13 cellular contexts compared by ENCODE assay signal in the genomic region with DNA sequence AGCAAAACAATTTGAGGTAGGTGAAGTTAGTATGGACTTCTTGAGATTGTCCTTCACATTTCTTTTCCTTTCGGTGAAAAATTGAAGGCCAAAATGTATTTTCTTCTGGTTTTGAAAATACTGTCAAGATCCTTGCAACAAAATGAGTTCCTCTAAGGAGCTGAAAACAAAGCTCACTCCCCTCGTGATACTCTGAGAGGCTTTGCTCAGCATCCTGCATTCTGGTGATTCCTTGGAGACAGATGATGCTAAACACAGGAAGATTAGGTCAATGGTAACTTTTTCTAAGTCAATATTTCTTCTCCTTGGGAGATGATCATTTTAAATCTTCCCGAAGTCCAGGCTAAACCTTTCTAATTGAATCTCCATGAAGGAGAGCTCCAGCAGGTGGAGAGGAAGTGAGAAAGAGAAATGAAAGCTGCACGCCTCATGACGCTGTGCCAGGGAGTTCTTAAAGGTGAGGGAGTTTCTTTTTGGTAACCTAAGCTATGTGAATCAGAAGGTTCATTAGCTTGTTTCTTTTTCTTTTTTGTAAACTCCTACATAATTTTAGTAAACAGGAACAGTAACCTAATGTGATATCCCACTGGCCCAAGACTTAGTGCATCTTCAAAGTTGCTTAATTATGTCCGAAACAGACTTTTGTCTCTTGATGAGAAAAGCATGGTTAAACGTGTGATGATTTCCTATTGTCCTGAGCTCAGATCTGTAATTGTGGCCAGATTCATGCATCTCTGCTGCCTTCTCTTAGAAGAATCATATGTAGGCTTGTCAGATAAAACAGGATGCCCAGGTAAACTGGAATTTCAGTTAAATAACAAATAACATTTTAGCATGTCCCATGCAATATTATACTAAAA. TPM values are rescaled to one million over a fixed set of nuclear protein-coding genes. Genes with fewer than 3 reads are reported as not detected.
A peak's percentile ranks its signal among the peaks of the same experiment; 100 is the strongest.
DNase-seq lines count a peak whose midpoint lies in the region; ATAC-seq and TF ChIP-seq lines count a peak whose summit lies in the region.
"Had no signal": no experiment of that assay in that cellular context is flagged by ENCODE, and none has a peak within 500 bp of the region (broad histone marks: within the 10 kb centered on the region; RNA-seq: fewer than 3 reads in every experiment).

No MANE protein-coding gene starts in this region.

- CTCF ChIA-PET in OCI-LY7 (lab: Charles Lee; ENCODE audit: unreplicated experiment) = no interaction called here

- peaks cover 9% of the 10 kb centered on the region for H3K4me1 ChIP-seq in OCI-LY7 (ENCODE audit: insufficient read depth, low read length, poor library complexity, severe bottlenecking)
- H3K4me1 ChIP-seq: BLaER1 treated with 17β-estradiol and CSF1 and Interleukin-3, amounts not matched to agents 10 nM and 100 nM had no signal

- DNase-seq in OCI-LY7 (ENCODE audit: low spot score) = peak; percentile 19
- DNase-seq in NCI-H524 treated with DMSO at 0.1 percent for 48 hours (lab: John Stamatoyannopoulos, UW) = no peak
- no peak for DNase-seq in stimulated activated CD4-positive, alpha-beta T cell treated with anti-CD3 and anti-CD28 coated beads, Interleukin-4, amount 100 ng/mL, for 24 hours
- no peak for DNase-seq in T-helper 2 cell
- DNase-seq: NCI-H1694 treated with DMSO at 0.1 percent for 48 hours, right cardiac atrium had no signal

- H3K36me3 ChIP-seq in OCI-LY7 (ENCODE audit: insufficient read depth, low read length) = no peaks in the 10 kb centered on the region
- H3K36me3 ChIP-seq: BLaER1 treated with 17β-estradiol and CSF1 and Interleukin-3, amounts not matched to agents 10 nM and 100 nM had no signal

- H3K4me3 ChIP-seq in OCI-LY7 (ENCODE audit: low read depth, low read length, poor library complexity, severe bottlenecking) = no peak overlapping the region
- H3K4me3 ChIP-seq: BLaER1 treated with 17β-estradiol and CSF1 and Interleukin-3, amounts not matched to agents 10 nM and 100 nM had no signal

- ATAC-seq in GM18508 (IDR thresholded peaks at IDR 0.05; ENCODE audit: insufficient read depth, unreplicated experiment) = peak; percentile 93
- ATAC-seq in GM21390 (IDR thresholded peaks at IDR 0.05; ENCODE audit: unreplicated experiment) = peak; percentile 94
- ATAC-seq in HG03045 (IDR thresholded peaks at IDR 0.05; ENCODE audit: unreplicated experiment) = peak; percentile 96
- no peak for ATAC-seq in HG03280 (IDR thresholded peaks at IDR 0.05; ENCODE audit: unreplicated experiment)
- ATAC-seq: activated naive CD4-positive, alpha-beta T cell treated with anti-CD3 and anti-CD28 coated beads, Interleukin-2, amount 50 U/mL, for 72 hours; right cardiac atrium had no signal

- POLR2A ChIA-PET in OCI-LY7 (lab: Charles Lee) = interaction anchor here (0.5 to 1.0 kb wide), 3 partner anchors 18 to 215 kb away, joined by 3 to 4 read pairs (median 3); no protein-coding TSS in a partner anchor

- H3K79me2 ChIP-seq in OCI-LY7 (ENCODE audit: insufficient read depth, low read depth, low read length) = no peaks in the 10 kb centered on the region

- H4K20me1 ChIP-seq in OCI-LY7 (ENCODE audit: insufficient read depth, low read length) = no peaks in the 10 kb centered on the region
- H4K20me1 ChIP-seq: BLaER1 treated with 17β-estradiol and CSF1 and Interleukin-3, amounts not matched to agents 10 nM and 100 nM had no signal

- no TSS peak for BruUV-seq in OCI-LY7 (replicated peaks; lab: Mats Ljungman, UMichigan)

- H3K9me2 ChIP-seq in OCI-LY7 (ENCODE audit: insufficient read depth, low read length) = no peaks in the 10 kb centered on the region

- intact Hi-C loops in OCI-LY7 (cut with micrococcal nuclease; ENCODE audit: unreplicated experiment) = no loop called here

- H3K9me3 ChIP-seq in OCI-LY7 (ENCODE audit: low read length) = no peaks in the 10 kb centered on the region

- H3K27ac ChIP-seq in OCI-LY7 (ENCODE audit: low read depth, low read length, poor library complexity, severe bottlenecking) = no peak overlapping the region
- H3K27ac ChIP-seq: BLaER1 treated with 17β-estradiol and CSF1 and Interleukin-3, amounts not matched to agents 10 nM and 100 nM had no signal

- TF ChIP-seq CTCF in OCI-LY7 (conservative IDR thresholded peaks at IDR 0.05; ENCODE audit: low read length) = no peak

- H3K4me2 ChIP-seq in OCI-LY7 (ENCODE audit: low read length) = peak overlapping the region; percentile 30
- H3K4me2 ChIP-seq: BLaER1 treated with 17β-estradiol and CSF1 and Interleukin-3, amounts not matched to agents 10 nM and 100 nM had no signal

- no peak overlapping the region for H2AFZ ChIP-seq in OCI-LY7 (ENCODE audit: low read length)

RNA-seq across cellular contexts. Expression of a gene that starts 15.0 kb away (rescaled TPM):
- 0.06 TPM in 1 of 2 replicates, not detected in the other for total RNA-seq in OCI-LY7 (2014; rRNA removed; shearing (Covaris generic))
- not detected in 2 replicates for total RNA-seq in OCI-LY7 (2022)
- total RNA-seq: RPMI7951 had no signal
